Comparison of ENCODE assay signal across 14 cellular contexts in genomic region chr3:18964640-18965039, GRCh38.
"Had no signal": no experiment of that assay in that cellular context is flagged by ENCODE, and none has a peak within 500 bp of the region (broad histone marks: within the 10 kb centered on the region; RNA-seq: fewer than 3 reads in every experiment).

No MANE protein-coding gene starts in this region.

- H3K9me3 ChIP-seq: colonic mucosa, mucosa of descending colon had no signal

- DNase-seq: colonic mucosa; dermis blood vessel endothelial cell; erythroblast; heart left ventricle; hippocampal formation; left colon; mucosa of descending colon; natural killer cell; posterior cingulate gyrus; small intestine; stimulated activated CD4-positive, alpha-beta T cell treated with anti-CD3 and anti-CD28 coated beads, Interleukin-12 subunit alpha, Interleukin-12 subunit beta, amount 100 ng/mL, for 4 hours; stimulated activated naive CD4-positive, alpha-beta T cell; trophoblast cell had no signal

- H3K27me3 ChIP-seq: colonic mucosa, heart left ventricle had no signal

- FAIRE-seq: frontal cortex, small intestine had no signal

- H3K4me3 ChIP-seq: colonic mucosa, heart left ventricle, mucosa of descending colon had no signal

- H3K27ac ChIP-seq: colonic mucosa, heart left ventricle had no signal

- H3K36me3 ChIP-seq: colonic mucosa, heart left ventricle had no signal

- H3K4me1 ChIP-seq: colonic mucosa, heart left ventricle had no signal
